ENCODE assay signal across 9 cellular contexts in genomic region chr6:6004147-6004995, GRCh38. TPM values are rescaled to one million over a fixed set of nuclear protein-coding genes. Genes with fewer than 3 reads are reported as not detected.
DNase-seq lines count a peak whose midpoint lies in the region; ATAC-seq and TF ChIP-seq lines count a peak whose summit lies in the region.
"Had no signal": no experiment of that assay in that cellular context is flagged by ENCODE, and none has a peak within 500 bp of the region (broad histone marks: within the 10 kb centered on the region; RNA-seq: fewer than 3 reads in every experiment).

No MANE protein-coding gene starts in this region.

- H3K4me3 ChIP-seq in WERI-Rb-1 (ENCODE audit: low read depth, low read length) = peak overlapping the region; percentile 87
- peak overlapping the region; percentile 65 for H3K4me3 ChIP-seq in iPS-18a (ENCODE audit: low read length)

- H3K4me1 Mint-ChIP-seq in activated CD4-positive, alpha-beta T cell treated with anti-CD3 and anti-CD28 coated beads for 36 hours = peaks cover 65% of the 10 kb centered on the region

- H3K9ac ChIP-seq in iPS-18a (ENCODE audit: low read length) = peak overlapping the region; percentile 5

- CTCF ChIA-PET in activated CD4-positive, alpha-beta T cell treated with anti-CD3 and anti-CD28 coated beads for 36 hours (lab: Charles Lee) = no interaction called here

- peaks cover 74% of the 10 kb centered on the region for H3K27me3 Mint-ChIP-seq in activated CD4-positive, alpha-beta T cell treated with anti-CD3 and anti-CD28 coated beads for 36 hours

- TF ChIP-seq CTCF in WERI-Rb-1 (IDR thresholded peaks at IDR 0.05; ENCODE audit: low read depth, low read length) (no peak), omental fat pad (IDR thresholded peaks at IDR 0.05) (no peak)

- H3K36me3 ChIP-seq in WERI-Rb-1 (peaks cover 30% of the 10 kb centered on the region), iPS-18a (ENCODE audit: control insufficient read depth, low read depth, low read length) (no peaks in the 10 kb centered on the region)

- H3K27me3 ChIP-seq in WERI-Rb-1 (ENCODE audit: insufficient read depth, low read depth, severe bottlenecking) (no peaks in the 10 kb centered on the region), iPS-18a (ENCODE audit: control insufficient read depth, insufficient read depth, low read length) (peaks cover 94% of the 10 kb centered on the region)

- intact Hi-C loops in activated CD4-positive, alpha-beta T cell treated with anti-CD3 and anti-CD28 coated beads for 36 hours (cut with DNase I, micrococcal nuclease) = loop anchor here (1.0 to 5.0 kb wide), 2 partner anchors 8 to 917 kb away; partner anchors contain the start of gene PPP1R3G (in 1 of the 2)

- peak overlapping the region; percentile 70 for H3K27ac Mint-ChIP-seq in activated CD4-positive, alpha-beta T cell treated with anti-CD3 and anti-CD28 coated beads for 36 hours

- H3K4me1 ChIP-seq in iPS-18a (ENCODE audit: control insufficient read depth, low read depth, low read length) = peaks cover 36% of the 10 kb centered on the region

- peaks cover 12% of the 10 kb centered on the region for H3K36me3 Mint-ChIP-seq in activated CD4-positive, alpha-beta T cell treated with anti-CD3 and anti-CD28 coated beads for 36 hours (ENCODE audit: low read depth)

- no peak for ATAC-seq in activated CD4-positive, alpha-beta T cell treated with anti-CD3 and anti-CD28 coated beads for 36 hours
- ATAC-seq in stimulated activated naive CD8-positive, alpha-beta T cell treated with anti-CD3 and anti-CD28 coated beads, Interleukin-15, Interleukin-2, amounts not matched to agents 100 U/mL and 50 U/mL, for 24 hours = no peak
- ATAC-seq in omental fat pad (ENCODE audit: low FRiP score) = no peak
- ATAC-seq in HG03135 (IDR thresholded peaks at IDR 0.05; ENCODE audit: unreplicated experiment) = no peak
- ATAC-seq in HG02588 (IDR thresholded peaks at IDR 0.05; ENCODE audit: unreplicated experiment) = no peak

- H3K27ac ChIP-seq in WERI-Rb-1 (peak overlapping the region; percentile 86), iPS-18a (ENCODE audit: low read length) (no peak overlapping the region)

- DNase-seq in activated CD4-positive, alpha-beta T cell treated with anti-CD3 and anti-CD28 coated beads for 36 hours = peak; percentile 37
- no peak for DNase-seq in activated CD4-positive, alpha-beta T cell treated with anti-CD3 and anti-CD28 coated beads, Interleukin-2, amount 50 U/mL, for 4 hours
- DNase-seq in WERI-Rb-1 (peak; percentile 65), omental fat pad (ENCODE audit: low spot score) (no peak)
- DNase-seq in stimulated activated naive CD8-positive, alpha-beta T cell treated with anti-CD3 and anti-CD28 coated beads, Interleukin-15, Interleukin-2, amounts not matched to agents 100 U/mL and 50 U/mL, for 24 hours = peak; percentile 12
- DNase-seq: DND-41 had no signal

- POLR2A ChIA-PET in activated CD4-positive, alpha-beta T cell treated with anti-CD3 and anti-CD28 coated beads for 36 hours (lab: Charles Lee) = no interaction called here

- H3K4me3 Mint-ChIP-seq in activated CD4-positive, alpha-beta T cell treated with anti-CD3 and anti-CD28 coated beads for 36 hours = peak overlapping the region; percentile 72

- H3K9me3 ChIP-seq in WERI-Rb-1 (ENCODE audit: severe bottlenecking) (peaks cover 3% of the 10 kb centered on the region), iPS-18a (ENCODE audit: control insufficient read depth, low read depth, low read length) (no peaks in the 10 kb centered on the region)

- H3K9me3 Mint-ChIP-seq in activated CD4-positive, alpha-beta T cell treated with anti-CD3 and anti-CD28 coated beads for 36 hours (ENCODE audit: low read depth) = peaks cover 6% of the 10 kb centered on the region

RNA-seq across cellular contexts. Expression of gene NRN1, which starts 2.4 kb away (rescaled TPM):
- total RNA-seq in activated CD4-positive, alpha-beta T cell treated with anti-CD3 and anti-CD28 coated beads for 36 hours = 1 to 10 TPM; 4.6 to 7.5 TPM
- 10 to 100 TPM in 3 of 4 donors, 1 to 10 TPM in 1; 7.2 to 35.9 (median 18.7) TPM for total RNA-seq in omental fat pad

Comparison
In these comparisons a context has a peak if more than half of its experiments do, and no peak if none do; other contexts are left out.
1. DNase-seq: peak in activated CD4-positive, alpha-beta T cell treated with anti-CD3 and anti-CD28 coated beads for 36 hours (single experiment), WERI-Rb-1 (single experiment) and stimulated activated naive CD8-positive, alpha-beta T cell treated with anti-CD3 and anti-CD28 coated beads, Interleukin-15, Interleukin-2, amounts not matched to agents 100 U/mL and 50 U/mL, for 24 hours (single experiment); none in activated CD4-positive, alpha-beta T cell treated with anti-CD3 and anti-CD28 coated beads, Interleukin-2, amount 50 U/mL, for 4 hours (0 of 2) and omental fat pad (single experiment).